In genomic region chr2:54570321-54570881, GRCh38 we compare ENCODE assay signal across 1 cellular context.
TF ChIP-seq lines count a peak whose summit lies in the region.

No MANE protein-coding gene starts in this region.

TF ChIP-seq in WTC11, 78 proteins besides CTCF, POLR2A, EP300 and RAD21 (continued from another document):
- TF ChIP-seq NR1H2 (CRISPR knock-in tag; IDR thresholded peaks at IDR 0.05), result no peak
- no peak for TF ChIP-seq ATF1 (CRISPR knock-in tag; IDR thresholded peaks at IDR 0.05)
- TF ChIP-seq ESRRA (CRISPR knock-in tag; IDR thresholded peaks at IDR 0.05; ENCODE audit: borderline replicate concordance), result no peak
